ENCODE assay signal across 1 cellular context in genomic region chr19:19474950-19475781, GRCh38.
TF ChIP-seq lines count a peak whose summit lies in the region.

No MANE protein-coding gene starts in this region.

TF ChIP-seq in HepG2, 621 proteins besides CTCF, POLR2A, EP300 and RAD21:
- TF ChIP-seq GRHL1 (CRISPR knock-in tag; conservative IDR thresholded peaks at IDR 0.05) (no peak), ZZZ3 (CRISPR knock-in tag; IDR thresholded peaks at IDR 0.05; ENCODE audit: borderline replicate concordance) (no peak), HIVEP1 (CRISPR knock-in tag; IDR thresholded peaks at IDR 0.05) (no peak), GMEB1 (CRISPR knock-in tag; IDR thresholded peaks at IDR 0.05; ENCODE audit: borderline replicate concordance) (no peak)
